8 cellular contexts compared by ENCODE assay signal in genomic region chr17:71919896-71920295, GRCh38.
"Had no signal": no experiment of that assay in that cellular context is flagged by ENCODE, and none has a peak within 500 bp of the region (broad histone marks: within the 10 kb centered on the region; RNA-seq: fewer than 3 reads in every experiment).

No MANE protein-coding gene starts in this region.

- H3K27ac Mint-ChIP-seq: GM23338 had no signal

- ATAC-seq: GM23338, K562 had no signal

- H3K4me2 ChIP-seq: GM23338 had no signal

- H3K4me3 Mint-ChIP-seq: GM23338 had no signal

- H3K4me3 ChIP-seq: GM23338, HAP-1, K562 had no signal

- FAIRE-seq: H1, HTR-8/SVneo, K562 had no signal

- DNase-seq: H7, IMR-90, KG1 had no signal

- H3K4me1 ChIP-seq: HAP-1 had no signal

- H3K9me3 ChIP-seq: HAP-1 had no signal
